Comparison of ENCODE assay signal across 8 cellular contexts in the genomic region with DNA sequence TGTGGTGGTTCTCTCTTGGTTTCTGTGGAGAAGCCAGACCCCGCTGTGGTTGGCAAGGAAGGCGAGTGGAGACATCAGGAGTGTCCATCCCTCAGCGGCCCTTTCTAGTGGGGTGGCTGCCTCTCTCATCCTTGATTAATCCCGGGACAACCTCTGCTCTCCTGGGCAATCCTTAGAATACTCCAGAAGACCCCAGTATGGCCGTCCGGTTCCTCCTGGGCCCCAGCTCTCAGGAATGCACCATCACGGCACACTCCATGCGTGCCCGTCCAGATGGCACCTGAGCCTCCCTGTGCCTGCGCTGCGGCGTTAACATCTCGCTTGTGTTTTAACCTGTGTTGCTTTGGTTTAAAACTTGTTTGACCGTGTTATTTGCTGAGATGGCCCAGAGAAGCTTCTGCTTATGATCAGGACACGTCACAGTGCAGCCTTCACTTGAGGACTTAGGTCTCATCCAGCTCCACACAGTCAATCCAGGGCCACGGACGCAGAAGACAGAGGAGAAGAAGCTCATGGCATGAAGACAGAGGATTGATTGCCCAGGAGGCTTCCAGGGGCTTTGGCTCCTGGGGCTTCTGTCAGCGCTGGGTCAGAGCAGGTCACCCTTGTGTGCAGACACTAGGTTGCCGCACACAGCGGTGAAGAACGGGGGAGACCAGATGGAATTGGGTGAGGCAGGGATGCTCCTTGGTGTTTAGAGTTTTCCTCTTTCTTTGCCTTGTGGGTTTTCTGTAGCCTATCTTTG. TPM values are rescaled to one million over a fixed set of nuclear protein-coding genes. Genes with fewer than 3 reads are reported as not detected.
DNase-seq lines count a peak whose midpoint lies in the region; ATAC-seq and TF ChIP-seq lines count a peak whose summit lies in the region.
"Not testable (repeated sequence)": the region's sequence is repeated elsewhere in the genome, so short reads cannot be mapped to it uniquely, and the experiment has no call there.

No MANE protein-coding gene starts in this region.

- intact Hi-C loops in CD4-positive, alpha-beta T cell (cut with DNase I, micrococcal nuclease), result not testable (repeated sequence)

- not testable (repeated sequence) for H3K9me3 Mint-ChIP-seq in CD4-positive, alpha-beta T cell; effector memory CD8-positive, alpha-beta T cell; progenitor cell of endocrine pancreas (ENCODE audit: low read depth)

- H3K27me3 Mint-ChIP-seq in CD4-positive, alpha-beta T cell; effector memory CD8-positive, alpha-beta T cell; progenitor cell of endocrine pancreas: not testable (repeated sequence)

- not testable (repeated sequence) for H3K27ac ChIP-seq in CD4-positive, alpha-beta T cell (ENCODE audit: low read depth, low read length); Peyer's patch; suprapubic skin

- TF ChIP-seq EP300 in suprapubic skin (IDR thresholded peaks at IDR 0.05), result not testable (repeated sequence)

- not testable (repeated sequence) for ATAC-seq in CD4-positive, alpha-beta T cell (ENCODE audit: poor library complexity); effector memory CD8-positive, alpha-beta T cell (replicated peaks)

- CTCF ChIA-PET in CD4-positive, alpha-beta T cell (lab: Charles Lee), result not testable (repeated sequence)

- H3K27ac Mint-ChIP-seq in CD4-positive, alpha-beta T cell, result peak overlapping the region; percentile 43
- H3K27ac Mint-ChIP-seq in effector memory CD8-positive, alpha-beta T cell, result peak overlapping the region; percentile 59 to 89
- peak overlapping the region; percentile 93 for H3K27ac Mint-ChIP-seq in progenitor cell of endocrine pancreas

- not testable (repeated sequence) for H3K36me3 ChIP-seq in Peyer's patch, suprapubic skin

- DNase-seq in CD4-positive, alpha-beta T cell; effector memory CD8-positive, alpha-beta T cell; progenitor cell of endocrine pancreas (ENCODE audit: low spot score, unreplicated experiment): not testable (repeated sequence)
- DNase-seq in NCI-H146 (lab: John Stamatoyannopoulos, UW) (peak; percentile 17), Peyer's patch (peak in 2 of 3 donors; percentile 30 to 40), mesenteric fat pad (ENCODE audit: low spot score) (peak; percentile 83), suprapubic skin (ENCODE audit: low spot score in 2 of 2) (peak; percentile 38 to 54)
- peak; percentile 5 for DNase-seq in activated CD8-positive, alpha-beta memory T cell treated with anti-CD3 and anti-CD28 coated beads, Interleukin-2, amount 50 U/mL, for 4 hours

- peaks cover 0 to 18% (median 0%) of the 10 kb centered on the region in 4 donors for H3K4me1 ChIP-seq in Peyer's patch
- H3K4me1 ChIP-seq in suprapubic skin, result not testable (repeated sequence)

- not testable (repeated sequence) for H3K27me3 ChIP-seq in CD4-positive, alpha-beta T cell (ENCODE audit: control insufficient read depth, insufficient read depth, low read length); Peyer's patch; suprapubic skin

- POLR2A ChIA-PET in CD4-positive, alpha-beta T cell (lab: Charles Lee), result not testable (repeated sequence)

- WGBS in suprapubic skin, result 90% methylated on average over 17 of the region's 21 CpGs

- TF ChIP-seq POLR2A in Peyer's patch (IDR thresholded peaks at IDR 0.05); suprapubic skin (IDR thresholded peaks at IDR 0.05): not testable (repeated sequence)

- not testable (repeated sequence) for H3K4me3 Mint-ChIP-seq in CD4-positive, alpha-beta T cell; progenitor cell of endocrine pancreas (ENCODE audit: low read depth)
- H3K4me3 Mint-ChIP-seq in effector memory CD8-positive, alpha-beta T cell, result peak overlapping the region in 1 of 2 donors; percentile 17

- peaks cover 14% of the 10 kb centered on the region for H3K36me3 Mint-ChIP-seq in CD4-positive, alpha-beta T cell (ENCODE audit: low read depth)
- H3K36me3 Mint-ChIP-seq in effector memory CD8-positive, alpha-beta T cell (ENCODE audit: insufficient read depth), result peaks cover 10% of the 10 kb centered on the region
- not testable (repeated sequence) for H3K36me3 Mint-ChIP-seq in progenitor cell of endocrine pancreas (ENCODE audit: insufficient read depth)

- TF ChIP-seq CTCF in CD4-positive, alpha-beta T cell (IDR thresholded peaks at IDR 0.05); Peyer's patch (IDR thresholded peaks at IDR 0.05); progenitor cell of endocrine pancreas (IDR thresholded peaks at IDR 0.05; ENCODE audit: unreplicated experiment); suprapubic skin (IDR thresholded peaks at IDR 0.05): not testable (repeated sequence)

- H3K4me1 Mint-ChIP-seq in CD4-positive, alpha-beta T cell (ENCODE audit: low read depth), result peaks cover 38% of the 10 kb centered on the region
- H3K4me1 Mint-ChIP-seq in effector memory CD8-positive, alpha-beta T cell (ENCODE audit: low read depth in 2 of 2), result peaks cover 32 to 39% of the 10 kb centered on the region in 2 donors
- H3K4me1 Mint-ChIP-seq in progenitor cell of endocrine pancreas (ENCODE audit: low read depth), result peaks cover 19% of the 10 kb centered on the region

- not testable (repeated sequence) for H3K4me3 ChIP-seq in Peyer's patch, suprapubic skin

- not testable (repeated sequence) for H3K9me3 ChIP-seq in CD4-positive, alpha-beta T cell (ENCODE audit: control insufficient read depth, low read length); Peyer's patch; suprapubic skin

RNA-seq across cellular contexts. Expression of a gene that starts 20.7 kb away (rescaled TPM):
- under 1 TPM; 0.45 to 0.63 TPM for total RNA-seq in CD4-positive, alpha-beta T cell
- total RNA-seq in Peyer's patch (10 to 100 TPM in 1 of 4 donors, 1 to 10 TPM in 3; 1.6 to 28.1 (median 2.4) TPM), mesenteric fat pad (4.5 TPM), progenitor cell of endocrine pancreas (0.69 and 1.3 TPM in 2 replicates), suprapubic skin (10 to 100 TPM in 1 of 4 donors, 1 to 10 TPM in 3; 3.0 to 10.7 (median 4.2) TPM)

RNA-seq across cellular contexts. Expression of a gene that starts 29.4 kb away (rescaled TPM):
- 10 to 100 TPM; 36.9 to 38.1 TPM for total RNA-seq in CD4-positive, alpha-beta T cell
- total RNA-seq in Peyer's patch (100 to 1,000 TPM in 2 of 4 donors, 10 to 100 TPM in 2; 75.9 to 114 (median 96.0) TPM), mesenteric fat pad (66.7 TPM), progenitor cell of endocrine pancreas (79.2 and 87.2 TPM in 2 replicates), suprapubic skin (100 to 1,000 TPM in 1 of 4 donors, 10 to 100 TPM in 3; 90.1 to 105 (median 96.7) TPM)

Comparison
In these comparisons a context has a peak if more than half of its experiments do, and no peak if none do; other contexts are left out.
1. H3K27ac Mint-ChIP-seq: peak in every context shown above with its lines; median percentile 93 in progenitor cell of endocrine pancreas; 74 in effector memory CD8-positive, alpha-beta T cell; 43 in CD4-positive, alpha-beta T cell.